29 cellular contexts compared by ENCODE assay signal in genomic region chr2:5440147-5440546, GRCh38.
"Had no signal": no experiment of that assay in that cellular context is flagged by ENCODE, and none has a peak within 500 bp of the region (broad histone marks: within the 10 kb centered on the region; RNA-seq: fewer than 3 reads in every experiment).

No MANE protein-coding gene starts in this region.

- H3K4me1 ChIP-seq: colonic mucosa, esophagus muscularis mucosa, esophagus squamous epithelium, foreskin keratinocyte, gastrocnemius medialis, gastroesophageal sphincter, heart left ventricle, heart right ventricle had no signal

- H3K27me3 ChIP-seq: colonic mucosa, esophagus squamous epithelium, foreskin keratinocyte, gastroesophageal sphincter, heart left ventricle had no signal

- H3K27ac Mint-ChIP-seq: dendritic cell treated with granulocyte-macrophage colony-stimulating factor and Interleukin-4, amounts not matched to agents 40 ng/mL and 50 ng/mL, for 4 days; effector memory CD8-positive, alpha-beta T cell; endodermal cell had no signal

- H3K9me3 ChIP-seq: colonic mucosa, esophagus muscularis mucosa, gastrocnemius medialis, gastroesophageal sphincter, heart left ventricle, heart right ventricle had no signal

- H3K4me3 ChIP-seq: colonic mucosa, coronary artery, dorsolateral prefrontal cortex, esophagus muscularis mucosa, esophagus squamous epithelium, gastrocnemius medialis, gastroesophageal sphincter, heart left ventricle, heart right ventricle had no signal

- ATAC-seq: effector memory CD8-positive, alpha-beta T cell; esophagus mucosa; foreskin keratinocyte; gastrocnemius medialis; gastroesophageal sphincter; heart left ventricle; heart right ventricle had no signal

- DNase-seq: colonic mucosa; cortex of kidney; dermis blood vessel endothelial cell; dorsolateral prefrontal cortex; effector CD4-positive, alpha-beta T cell; effector CD8-positive, alpha-beta T cell; effector memory CD4-positive, alpha-beta T cell; effector memory CD8-positive, alpha-beta T cell; endodermal cell; erythroblast; esophagus squamous epithelium; foreskin fibroblast; foreskin keratinocyte; foreskin melanocyte; gastrocnemius medialis; glutamatergic neuron; head of caudate nucleus; heart left ventricle; heart right ventricle had no signal

- H3K27me3 Mint-ChIP-seq: dendritic cell treated with granulocyte-macrophage colony-stimulating factor and Interleukin-4, amounts not matched to agents 40 ng/mL and 50 ng/mL, for 4 days; effector memory CD8-positive, alpha-beta T cell had no signal

- H3K9me3 Mint-ChIP-seq: endodermal cell had no signal

- H3K4me3 Mint-ChIP-seq: dendritic cell treated with granulocyte-macrophage colony-stimulating factor and Interleukin-4, amounts not matched to agents 40 ng/mL and 50 ng/mL, for 4 days; effector memory CD8-positive, alpha-beta T cell; endodermal cell had no signal

- H3K4me1 Mint-ChIP-seq: endodermal cell had no signal

- FAIRE-seq: colon, endometrium, endothelial cell of umbilical vein, frontal cortex had no signal

- H3K36me3 ChIP-seq: colonic mucosa, esophagus muscularis mucosa, esophagus squamous epithelium, gastrocnemius medialis, gastroesophageal sphincter, heart left ventricle, heart right ventricle had no signal

- H3K27ac ChIP-seq: colonic mucosa, coronary artery, dorsolateral prefrontal cortex, epithelial cell of prostate, esophagus muscularis mucosa, esophagus squamous epithelium, foreskin keratinocyte, gastrocnemius medialis, gastroesophageal sphincter, heart left ventricle, heart right ventricle had no signal
